Comparison of ENCODE assay signal across 1 cellular context in the genomic region with DNA sequence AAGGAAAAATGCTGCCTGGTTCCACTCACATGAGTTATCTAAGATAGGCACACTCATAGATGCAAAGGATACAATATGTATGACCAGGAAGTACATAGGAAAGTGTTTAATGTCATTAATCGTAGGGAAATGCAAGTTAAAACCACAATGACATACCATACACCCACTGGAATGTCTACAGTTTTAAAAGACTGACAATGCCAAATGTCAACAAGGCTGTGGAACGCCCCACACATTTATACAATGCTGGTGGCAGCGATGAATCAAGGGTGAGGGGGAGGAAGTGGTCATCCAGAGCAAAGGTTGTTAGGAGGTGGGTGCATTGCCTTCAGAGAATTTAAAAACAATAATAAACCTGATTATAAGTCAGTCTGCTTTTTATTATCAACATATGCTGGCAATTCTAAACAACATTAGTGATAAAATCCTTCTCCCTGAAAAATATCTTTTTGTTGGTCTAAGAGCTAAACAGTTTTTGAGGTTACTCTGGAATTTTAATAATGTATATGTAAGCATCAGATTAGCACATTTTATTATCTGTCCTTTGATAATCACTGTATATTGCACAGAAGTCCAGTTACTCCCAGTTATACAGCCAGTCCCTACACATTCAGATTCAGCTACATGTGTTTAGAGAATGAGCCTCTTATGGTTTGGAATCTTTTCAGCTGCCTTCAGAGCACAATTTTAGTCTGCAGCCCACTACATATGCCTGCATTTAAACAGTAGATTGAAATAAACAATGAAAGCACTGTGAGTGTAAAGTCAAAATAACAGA.
A peak's percentile ranks its signal among the peaks of the same experiment; 100 is the strongest.
TF ChIP-seq lines count a peak whose summit lies in the region.

No MANE protein-coding gene starts in this region.

TF ChIP-seq in HepG2, 621 proteins besides CTCF, POLR2A, EP300 and RAD21 (continued from another document):
- TF ChIP-seq HNF1B (CRISPR knock-in tag; IDR thresholded peaks at IDR 0.05) = no peak
- TF ChIP-seq SOX13 (IDR thresholded peaks at IDR 0.05) = no peak
- TF ChIP-seq SOX13 (CRISPR knock-in tag; conservative IDR thresholded peaks at IDR 0.05 in 1 of 2, IDR thresholded peaks at IDR 0.05 in 1 of 2) = peak in 1 of 2 experiments; percentile 38; a peak in 1 of 4 replicates
- TF ChIP-seq ZNF335 (CRISPR knock-in tag; IDR thresholded peaks at IDR 0.05) = no peak
